Comparison of ENCODE assay signal across 8 cellular contexts in the genomic region with DNA sequence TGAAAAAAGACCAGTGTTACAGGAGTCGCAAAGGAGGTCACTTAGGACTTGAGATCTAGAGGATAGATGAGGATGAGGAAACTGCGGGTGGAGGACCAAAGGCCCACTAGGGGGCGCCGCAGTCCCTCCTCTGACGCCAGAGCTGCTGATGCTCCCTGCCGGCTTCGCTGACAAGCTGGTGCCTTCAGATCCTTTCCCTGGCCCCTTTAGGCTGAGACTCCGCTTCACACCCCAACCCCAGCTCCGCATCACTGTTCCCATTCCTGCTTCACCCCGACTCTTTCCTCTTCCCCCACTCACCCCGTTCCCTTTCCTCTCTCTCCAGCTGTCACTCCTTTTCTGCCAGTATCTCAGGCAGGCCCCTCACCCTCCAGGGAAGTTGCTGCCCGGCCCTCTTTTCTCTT. TPM values are rescaled to one million over a fixed set of nuclear protein-coding genes. Genes with fewer than 3 reads are reported as not detected.
DNase-seq lines count a peak whose midpoint lies in the region; ATAC-seq and TF ChIP-seq lines count a peak whose summit lies in the region.

No MANE protein-coding gene starts in this region.

- H3K36me3 Mint-ChIP-seq in GM23338 (ENCODE audit: low read depth) (peaks cover 13% of the 10 kb centered on the region), activated B cell treated with CpG ODN at 0.5 μM for 24 hours (ENCODE audit: low read depth) (peaks cover 46% of the 10 kb centered on the region)

- H3K9me3 Mint-ChIP-seq in GM23338 (no peaks in the 10 kb centered on the region; the same call in 2 of the 3 replicates), activated B cell treated with CpG ODN at 0.5 μM for 24 hours (no peaks in the 10 kb centered on the region)

- no peak overlapping the region for H2AFZ ChIP-seq in GM23338

- intact Hi-C loops in activated B cell treated with CpG ODN at 0.5 μM for 24 hours (cut with micrococcal nuclease): loop anchor here (1.0 kb wide), 2 partner anchors 167 to 291 kb away; no protein-coding TSS in a partner anchor

- H3K4me3 ChIP-seq in AG04450 (ENCODE audit: low read depth, low read length) (no peak overlapping the region), GM23338 (no peak overlapping the region), brain microvascular endothelial cell (ENCODE audit: low read depth, low read length) (no peak overlapping the region)

- peaks cover 44% of the 10 kb centered on the region for H3K27me3 Mint-ChIP-seq in GM23338 (ENCODE audit: insufficient read depth, low read depth, poor library complexity)
- peaks cover 18% of the 10 kb centered on the region for H3K27me3 Mint-ChIP-seq in activated B cell treated with CpG ODN at 0.5 μM for 24 hours

- POLR2A ChIA-PET in AG04450 (lab: Yijun Ruan, JAX) (interaction anchor here (1.4 kb wide), 1 partner anchor 167 kb away, joined by 4 read pairs; no protein-coding TSS in a partner anchor), activated B cell treated with CpG ODN at 0.5 μM for 24 hours (lab: Charles Lee) (interaction anchor here (2.7 kb wide), 1 partner anchor 13 kb away, joined by 11 read pairs; the partner anchor contains the start of gene IGSF8)

- H3K4me1 Mint-ChIP-seq in GM23338 (peaks cover 17% of the 10 kb centered on the region), activated B cell treated with CpG ODN at 0.5 μM for 24 hours (peaks cover 14% of the 10 kb centered on the region)

- no peaks in the 10 kb centered on the region for H3K79me2 ChIP-seq in GM23338 (replicated peaks; ENCODE audit: insufficient read depth)

- ATAC-seq in GM23338 (peak; percentile 74), activated B cell treated with CpG ODN at 0.5 μM for 24 hours (ENCODE audit: low read depth) (peak; percentile 68), GM21381 (IDR thresholded peaks at IDR 0.05; ENCODE audit: unreplicated experiment) (no peak)

- H3K36me3 ChIP-seq in GM23338 (ENCODE audit: insufficient read depth) (no peaks in the 10 kb centered on the region), brain microvascular endothelial cell (replicated peaks) (no peaks in the 10 kb centered on the region)

- CTCF ChIA-PET in AG04450 (lab: Charles Lee): interaction anchor here (0.6 to 6.8 kb wide), 57 partner anchors 8 to 773 kb away, joined by 3 to 73 read pairs (median 4); partner anchors contain the start of genes IGSF8 and KCNJ10
- CTCF ChIA-PET in activated B cell treated with CpG ODN at 0.5 μM for 24 hours (lab: Charles Lee): interaction anchor here (0.7 to 7.6 kb wide), 16 partner anchors 10 to 291 kb away, joined by 3 to 81 read pairs (median 6); partner anchors contain the start of gene IGSF8

- H3K9me3 ChIP-seq in AG04450 (ENCODE audit: control insufficient read depth, insufficient read depth, low read length): peaks cover 5% of the 10 kb centered on the region; the same call in 1 of the 2 replicates

- TF ChIP-seq CTCF in AG04450 (IDR thresholded peaks at IDR 0.05; ENCODE audit: low read depth, low read length): peak; percentile 87
- peak; percentile 81 to 93 for TF ChIP-seq CTCF in GM23338 (conservative IDR thresholded peaks at IDR 0.05; ENCODE audit: low read depth in 2 of 2)
- no peak for TF ChIP-seq CTCF in activated B cell treated with CpG ODN at 0.5 μM for 24 hours (IDR thresholded peaks at IDR 0.05)
- TF ChIP-seq CTCF in brain microvascular endothelial cell (IDR thresholded peaks at IDR 0.05; ENCODE audit: low read depth, low read length, missing control alignments): peak; percentile 92

- no peaks in the 10 kb centered on the region for H3K4me1 ChIP-seq in GM23338 (ENCODE audit: insufficient read depth)

- no peak overlapping the region for H3K4me3 Mint-ChIP-seq in GM23338
- H3K4me3 Mint-ChIP-seq in activated B cell treated with CpG ODN at 0.5 μM for 24 hours: no peak overlapping the region

- in situ Hi-C loops in brain microvascular endothelial cell (cut with HindIII; ENCODE audit: low pct_ligation_motif_present, low sequenced_read_pairs): no loop called here

- peaks cover 5% of the 10 kb centered on the region for H3F3A ChIP-seq in GM23338 (replicated peaks; ENCODE audit: low read depth)

- peaks cover 45% of the 10 kb centered on the region for H3K27me3 ChIP-seq in AG04450 (ENCODE audit: control insufficient read depth, insufficient read depth, low read length)
- H3K27me3 ChIP-seq in GM23338 (ENCODE audit: insufficient read depth): peaks cover 44% of the 10 kb centered on the region
- peaks cover 38% of the 10 kb centered on the region for H3K27me3 ChIP-seq in brain microvascular endothelial cell (replicated peaks)

- no peaks in the 10 kb centered on the region for H3K9me2 ChIP-seq in GM23338 (ENCODE audit: insufficient read depth)

- no peaks in the 10 kb centered on the region; the same call in 1 of the 2 replicates for H4K20me1 ChIP-seq in GM23338 (replicated peaks; ENCODE audit: insufficient read depth)

- no peak overlapping the region for H3K27ac ChIP-seq in AG04450 (ENCODE audit: low read depth, low read length)
- no peak overlapping the region for H3K27ac ChIP-seq in GM23338 (ENCODE audit: low read depth)
- no peak overlapping the region for H3K27ac ChIP-seq in brain microvascular endothelial cell

- H3K27ac Mint-ChIP-seq in GM23338 (no peak overlapping the region), activated B cell treated with CpG ODN at 0.5 μM for 24 hours (no peak overlapping the region)

- DNase-seq in AG04450 (ENCODE audit: low read depth, low spot score) (peak; percentile 32), GM23338 (ENCODE audit: low spot score) (peak; percentile 97), NCI-H2227 treated with DMSO at 0.1 percent for 48 hours (lab: John Stamatoyannopoulos, UW) (peak; percentile 52), activated B cell treated with CpG ODN at 0.5 μM for 24 hours (peak; percentile 60), brain microvascular endothelial cell (peak; percentile 79), iris pigment epithelial cell (ENCODE audit: low read depth) (peak; percentile 70)
- peak; percentile 86 for DNase-seq in stimulated activated CD4-positive, alpha-beta T cell treated with anti-CD3 and anti-CD28 coated beads, Interleukin-15, amount 100 ng/mL, for 24 hours

- 0 out of 2 replicates have a peak overlapping the region, but pooled peaks have one; percentile 8 for H3K4me2 ChIP-seq in GM23338

TF ChIP-seq in GM23338, 12 proteins besides CTCF, POLR2A, EP300 and RAD21:
- no peak for TF ChIP-seq ZNF331 (CRISPR knock-in tag; IDR thresholded peaks at IDR 0.05; ENCODE audit: low read depth)
- peak; percentile 87 for TF ChIP-seq CREB1 (CRISPR knock-in tag; IDR thresholded peaks at IDR 0.05; ENCODE audit: low read depth)
- no peak for TF ChIP-seq REST (IDR thresholded peaks at IDR 0.05; ENCODE audit: unreplicated experiment)
- TF ChIP-seq NANOG (IDR thresholded peaks at IDR 0.05; ENCODE audit: borderline replicate concordance): no peak

RNA-seq across cellular contexts. Expression of gene KCNJ9, which starts 4.3 kb away (rescaled TPM):
- polyA plus RNA-seq in AG04450 (2011; rRNA removed) (not detected in 2 replicates), GM23338 (2016; fragmentation: Nextera tagmentation; extraction: Ambion mirVana) (0.26 and 0.34 TPM in 2 replicates)
- polyA minus RNA-seq in AG04450 (2011; rRNA and poly(A)+ RNA removed): not detected in 2 replicates
- total RNA-seq in GM23338 (2014; rRNA removed; shearing (Covaris generic)): 0.08 and 0.24 TPM in 2 replicates
- not detected in 2 replicates for total RNA-seq in activated B cell treated with CpG ODN at 0.5 μM for 24 hours

RNA-seq across cellular contexts. Expression of gene IGSF8, which starts 12.7 kb away (rescaled TPM):
- polyA plus RNA-seq in AG04450 (2011; rRNA removed): 12.7 and 18.8 TPM in 2 replicates
- polyA minus RNA-seq in AG04450 (2011; rRNA and poly(A)+ RNA removed): 7.3 and 13.1 TPM in 2 replicates
- 111 and 120 TPM in 2 replicates for total RNA-seq in GM23338 (2014; rRNA removed; shearing (Covaris generic))
- 38.4 and 41.5 TPM in 2 replicates for polyA plus RNA-seq in GM23338 (2016; fragmentation: Nextera tagmentation; extraction: Ambion mirVana)
- 25.4 and 27.9 TPM in 2 replicates for total RNA-seq in activated B cell treated with CpG ODN at 0.5 μM for 24 hours

RNA-seq across cellular contexts. Expression of gene KCNJ10, which starts 15.7 kb away (rescaled TPM):
- polyA plus RNA-seq in AG04450 (2011; rRNA removed) (not detected in 2 replicates), GM23338 (2016; fragmentation: Nextera tagmentation; extraction: Ambion mirVana) (1.2 and 1.4 TPM in 2 replicates)
- not detected in 2 replicates for polyA minus RNA-seq in AG04450 (2011; rRNA and poly(A)+ RNA removed)
- 1.6 and 2.8 TPM in 2 replicates for total RNA-seq in GM23338 (2014; rRNA removed; shearing (Covaris generic))
- total RNA-seq in activated B cell treated with CpG ODN at 0.5 μM for 24 hours: not detected in 2 replicates

RNA-seq across cellular contexts. Expression of gene ATP1A2, which starts 29.9 kb away (rescaled TPM):
- polyA plus RNA-seq in AG04450 (2011; rRNA removed) (6.2 and 6.5 TPM in 2 replicates), GM23338 (2016; fragmentation: Nextera tagmentation; extraction: Ambion mirVana) (4.9 and 5.2 TPM in 2 replicates)
- polyA minus RNA-seq in AG04450 (2011; rRNA and poly(A)+ RNA removed): 9.6 and 14.6 TPM in 2 replicates
- total RNA-seq in GM23338 (2014; rRNA removed; shearing (Covaris generic)): 17.7 and 18.3 TPM in 2 replicates
- total RNA-seq in activated B cell treated with CpG ODN at 0.5 μM for 24 hours: not detected in 2 replicates

RNA-seq across cellular contexts. Expression of gene PIGM, which starts 53.9 kb away (rescaled TPM):
- polyA plus RNA-seq in AG04450 (2011; rRNA removed): 5.1 and 6.6 TPM in 2 replicates
- polyA minus RNA-seq in AG04450 (2011; rRNA and poly(A)+ RNA removed): 2.6 and 3.4 TPM in 2 replicates
- total RNA-seq in GM23338 (2014; rRNA removed; shearing (Covaris generic)): 4.6 and 5.0 TPM in 2 replicates
- 5.0 TPM in 2 replicates for polyA plus RNA-seq in GM23338 (2016; fragmentation: Nextera tagmentation; extraction: Ambion mirVana)
- total RNA-seq in activated B cell treated with CpG ODN at 0.5 μM for 24 hours: 4.5 and 5.3 TPM in 2 replicates

Comparison
In these comparisons a context has a peak if more than half of its experiments do, and no peak if none do; other contexts are left out.
1. DNase-seq: peak in every context shown above with its lines; median percentile 97 in GM23338; 86 in stimulated activated CD4-positive, alpha-beta T cell treated with anti-CD3 and anti-CD28 coated beads, Interleukin-15, amount 100 ng/mL, for 24 hours; 79 in brain microvascular endothelial cell; 70 in iris pigment epithelial cell; 60 in activated B cell treated with CpG ODN at 0.5 μM for 24 hours; 52 in NCI-H2227 treated with DMSO at 0.1 percent for 48 hours; 32 in AG04450.